ENCODE assay signal across 8 cellular contexts in genomic region chr2:215728504-215729065, GRCh38.
DNase-seq lines count a peak whose midpoint lies in the region; ATAC-seq and TF ChIP-seq lines count a peak whose summit lies in the region.

No MANE protein-coding gene starts in this region.

- no peaks in the 10 kb centered on the region for H3K4me1 Mint-ChIP-seq in activated CD8-positive, alpha-beta T cell treated with anti-CD3 and anti-CD28 coated beads, Interleukin-2, amount 10 ng/mL, durations not matched to agents 7 days and 5 days (ENCODE audit: low read depth)

- H3K36me3 Mint-ChIP-seq in activated CD8-positive, alpha-beta T cell treated with anti-CD3 and anti-CD28 coated beads, Interleukin-2, amount 10 ng/mL, durations not matched to agents 7 days and 5 days (ENCODE audit: low read depth): no peaks in the 10 kb centered on the region

- no peak for TF ChIP-seq CTCF in omental fat pad (IDR thresholded peaks at IDR 0.05)

- CTCF ChIA-PET in activated CD8-positive, alpha-beta T cell treated with anti-CD3 and anti-CD28 coated beads, Interleukin-2, amount 10 ng/mL, durations not matched to agents 7 days and 5 days (lab: Charles Lee): no interaction called here

- H3K4me3 Mint-ChIP-seq in activated CD8-positive, alpha-beta T cell treated with anti-CD3 and anti-CD28 coated beads, Interleukin-2, amount 10 ng/mL, durations not matched to agents 7 days and 5 days: no peak overlapping the region

- DNase-seq in activated CD8-positive, alpha-beta T cell treated with anti-CD3 and anti-CD28 coated beads, Interleukin-2, amount 10 ng/mL, durations not matched to agents 7 days and 5 days: peak; percentile 8
- DNase-seq in omental fat pad (ENCODE audit: low spot score) (no peak), SW 1271 (lab: John Stamatoyannopoulos, UW) (no peak)
- DNase-seq in stimulated activated CD4-positive, alpha-beta T cell treated with anti-CD3 and anti-CD28 coated beads, Interleukin-12 subunit alpha, Interleukin-12 subunit beta, amount 100 ng/mL, for 4 hours: no peak
- no peak for DNase-seq in effector CD8-positive, alpha-beta T cell (lab: John Stamatoyannopoulos, UW)
- no peak for DNase-seq in activated CD4-positive, alpha-beta T cell treated with anti-CD3 and anti-CD28 coated beads for 1 hour

- ATAC-seq in GM19025 (IDR thresholded peaks at IDR 0.05; ENCODE audit: low read depth, unreplicated experiment) (peak; percentile 76), HG03095 (IDR thresholded peaks at IDR 0.05; ENCODE audit: unreplicated experiment) (peak; percentile 75), omental fat pad (ENCODE audit: low FRiP score) (peak; percentile 93)
- no peak for ATAC-seq in activated CD8-positive, alpha-beta T cell treated with anti-CD3 and anti-CD28 coated beads, Interleukin-2, amount 10 ng/mL, durations not matched to agents 7 days and 5 days

- H3K9me3 Mint-ChIP-seq in activated CD8-positive, alpha-beta T cell treated with anti-CD3 and anti-CD28 coated beads, Interleukin-2, amount 10 ng/mL, durations not matched to agents 7 days and 5 days (ENCODE audit: insufficient read depth): no peaks in the 10 kb centered on the region

- no peaks in the 10 kb centered on the region for H3K27me3 Mint-ChIP-seq in activated CD8-positive, alpha-beta T cell treated with anti-CD3 and anti-CD28 coated beads, Interleukin-2, amount 10 ng/mL, durations not matched to agents 7 days and 5 days (ENCODE audit: low read depth)

- no peak overlapping the region for H3K27ac Mint-ChIP-seq in activated CD8-positive, alpha-beta T cell treated with anti-CD3 and anti-CD28 coated beads, Interleukin-2, amount 10 ng/mL, durations not matched to agents 7 days and 5 days

- POLR2A ChIA-PET in activated CD8-positive, alpha-beta T cell treated with anti-CD3 and anti-CD28 coated beads, Interleukin-2, amount 10 ng/mL, durations not matched to agents 7 days and 5 days (lab: Charles Lee): no interaction called here
